ENCODE assay signal across 23 cellular contexts in genomic region chr12:80173465-80173864, GRCh38.
"Had no signal": no experiment of that assay in that cellular context is flagged by ENCODE, and none has a peak within 500 bp of the region (broad histone marks: within the 10 kb centered on the region; RNA-seq: fewer than 3 reads in every experiment).

No MANE protein-coding gene starts in this region.

- H3K4me3 Mint-ChIP-seq: T-cell had no signal

- H3K9me3 ChIP-seq: SK-N-SH had no signal

- DNase-seq: KBM-7, NCI-H1092, NCI-H1105 treated with DMSO at 0.1 percent for 48 hours, NCI-H1417 treated with DMSO at 0.1 percent for 48 hours, NCI-H146, NCI-H1694 treated with DMSO at 0.1 percent for 48 hours, NCI-H1930, NCI-H2081, NCI-H2107, NCI-H2227 treated with DMSO at 0.1 percent for 48 hours, NCI-H446, NCI-H510A, NCI-H524 treated with DMSO at 0.1 percent for 48 hours, NCI-H69, NCI-H774, PC-3, SHP77, SK-N-SH, SW 1271, T-cell had no signal

- H3K36me3 Mint-ChIP-seq: T-cell had no signal

- H3K9me2 ChIP-seq: SK-N-SH had no signal

- ATAC-seq: Panc1, PC-3, T-cell had no signal

- H3K27ac ChIP-seq: HL-60, RWPE1 had no signal

- H3K9ac ChIP-seq: SK-N-SH had no signal

- H3K4me2 ChIP-seq: SK-N-SH had no signal

- H3K27ac Mint-ChIP-seq: T-cell had no signal
